Comparison of ENCODE assay signal across 8 cellular contexts in genomic region chr7:144384071-144384470, GRCh38. TPM values are rescaled to one million over a fixed set of nuclear protein-coding genes. Genes with fewer than 3 reads are reported as not detected.
DNase-seq lines count a peak whose midpoint lies in the region; ATAC-seq lines count a peak whose summit lies in the region.

No MANE protein-coding gene starts in this region.

- peaks cover 3% of the 10 kb centered on the region for H3K36me3 Mint-ChIP-seq in activated naive CD8-positive, alpha-beta T cell treated with anti-CD3 and anti-CD28 coated beads for 36 hours

- H3K4me1 Mint-ChIP-seq in activated naive CD8-positive, alpha-beta T cell treated with anti-CD3 and anti-CD28 coated beads for 36 hours, result peaks cover 17% of the 10 kb centered on the region

- H3K27ac ChIP-seq in muscle layer of duodenum (ENCODE audit: low read length), result peak overlapping the region; percentile 71

- H3K27me3 Mint-ChIP-seq in activated naive CD8-positive, alpha-beta T cell treated with anti-CD3 and anti-CD28 coated beads for 36 hours, result no peaks in the 10 kb centered on the region

- ATAC-seq in GM18861 (IDR thresholded peaks at IDR 0.05; ENCODE audit: unreplicated experiment), result peak; percentile 97
- peak; percentile 86 for ATAC-seq in HG02938 (IDR thresholded peaks at IDR 0.05; ENCODE audit: unreplicated experiment)
- no peak for ATAC-seq in GM19397 (IDR thresholded peaks at IDR 0.05; ENCODE audit: unreplicated experiment)
- ATAC-seq in HG03571 (IDR thresholded peaks at IDR 0.05; ENCODE audit: unreplicated experiment), result no peak

- no peaks in the 10 kb centered on the region for H3K27me3 ChIP-seq in muscle layer of duodenum (ENCODE audit: low read depth, low read length)

- H3K4me3 Mint-ChIP-seq in activated naive CD8-positive, alpha-beta T cell treated with anti-CD3 and anti-CD28 coated beads for 36 hours, result no peak overlapping the region

- no peaks in the 10 kb centered on the region for H3K4me1 ChIP-seq in muscle layer of duodenum (ENCODE audit: control insufficient read depth in 1 of 2, insufficient read depth in 2 of 2, low read length in 2 of 2)

- H3K27ac Mint-ChIP-seq in activated naive CD8-positive, alpha-beta T cell treated with anti-CD3 and anti-CD28 coated beads for 36 hours, result peak overlapping the region; percentile 16

- no peak for DNase-seq in activated naive CD8-positive, alpha-beta T cell treated with anti-CD3 and anti-CD28 coated beads for 36 hours
- DNase-seq in CD1c-positive myeloid dendritic cell (ENCODE audit: extremely low spot score) (no peak), SHP77 treated with DMSO at 0.1 percent for 48 hours (lab: John Stamatoyannopoulos, UW) (no peak)

- no peaks in the 10 kb centered on the region for H3K9me3 ChIP-seq in muscle layer of duodenum (ENCODE audit: control insufficient read depth in 1 of 2, low read length in 2 of 2)

- H3K9me3 Mint-ChIP-seq in activated naive CD8-positive, alpha-beta T cell treated with anti-CD3 and anti-CD28 coated beads for 36 hours, result no peaks in the 10 kb centered on the region

- H3K36me3 ChIP-seq in muscle layer of duodenum (ENCODE audit: control insufficient read depth in 1 of 2, insufficient read depth in 2 of 2, low read length in 2 of 2), result peaks cover 10 to 13% of the 10 kb centered on the region in 2 donors

- no peak overlapping the region for H3K4me3 ChIP-seq in muscle layer of duodenum (ENCODE audit: low read depth in 1 of 2, low read length in 2 of 2)

RNA-seq across cellular contexts. Expression of gene NOBOX, which starts 19.4 kb away (rescaled TPM):
- not detected for total RNA-seq in activated naive CD8-positive, alpha-beta T cell treated with anti-CD3 and anti-CD28 coated beads for 36 hours

RNA-seq across cellular contexts. Expression of gene ARHGEF5, which starts 28.9 kb away (rescaled TPM):
- total RNA-seq in activated naive CD8-positive, alpha-beta T cell treated with anti-CD3 and anti-CD28 coated beads for 36 hours, result 10 to 100 TPM; 10.9 to 13.3 TPM

Comparison
In these comparisons a context has a peak if more than half of its experiments do, and no peak if none do; other contexts are left out.
1. ATAC-seq: peak in GM18861 (single experiment) and HG02938 (single experiment); none in GM19397 (single experiment) and HG03571 (single experiment).